ENCODE assay signal across 9 cellular contexts in genomic region chr16:31182391-31182790, GRCh38. TPM values are rescaled to one million over a fixed set of nuclear protein-coding genes. Genes with fewer than 3 reads are reported as not detected.
DNase-seq lines count a peak whose midpoint lies in the region; ATAC-seq and TF ChIP-seq lines count a peak whose summit lies in the region.
"Had no signal": no experiment of that assay in that cellular context is flagged by ENCODE, and none has a peak within 500 bp of the region (broad histone marks: within the 10 kb centered on the region; RNA-seq: fewer than 3 reads in every experiment).

No MANE protein-coding gene starts in this region.

- H3T11ph ChIP-seq in H9 (ENCODE audit: low read length), result no peak overlapping the region

- peak overlapping the region; percentile 97 to 99 for H3K4me3 Mint-ChIP-seq in H9
- peak overlapping the region; percentile 97 to 98 (median 98) for H3K4me3 Mint-ChIP-seq in T-cell

- H2BK120ac ChIP-seq in H9 (ENCODE audit: low read depth, low read length, poor library complexity, severe bottlenecking), result no peak overlapping the region

- H2BK15ac ChIP-seq in H9 (ENCODE audit: low read depth, low read length), result no peak overlapping the region

- H3K27me3 Mint-ChIP-seq in H9 (ENCODE audit: low read depth), result peaks cover 2% of the 10 kb centered on the region
- peaks cover 0 to 2% of the 10 kb centered on the region in 2 donors for H3K27me3 Mint-ChIP-seq in T-cell

- no peak overlapping the region for H3K18ac ChIP-seq in H9 (ENCODE audit: insufficient read length, low read depth, low read length)

- no peak overlapping the region for H4K5ac ChIP-seq in H9 (ENCODE audit: insufficient read length, low read depth, low read length)

- no peak overlapping the region for H2AK5ac ChIP-seq in H9 (ENCODE audit: insufficient read length, low read length)

- H3K4me1 Mint-ChIP-seq in H9 (peaks cover 31 to 42% of the 10 kb centered on the region in 2 experiments), T-cell (peaks cover 73 to 85% (median 78%) of the 10 kb centered on the region in 3 donors)

- H3K79me1 ChIP-seq in H9 (ENCODE audit: insufficient read depth, low read depth, low read length, poor library complexity, severe bottlenecking), result peaks cover 15% of the 10 kb centered on the region

- no peak for DNase-seq in H9
- DNase-seq in T-cell, result no peak
- no peak for DNase-seq in fibroblast of mammary gland (ENCODE audit: low read depth)
- no peak for DNase-seq in activated gamma-delta T cell treated with Interleukin-2 at 50 U/mL for 16 hours
- DNase-seq in occipital lobe (lab: John Stamatoyannopoulos, UW), result no peak
- DNase-seq in SW 1271 (lab: John Stamatoyannopoulos, UW), result no peak
- DNase-seq: NCI-H2081 treated with DMSO at 0.1 percent for 48 hours, retina had no signal

- H3K9me3 ChIP-seq in H9 (ENCODE audit: control insufficient read depth, low read depth, low read length), result no peaks in the 10 kb centered on the region
- no peaks in the 10 kb centered on the region for H3K9me3 ChIP-seq in skeletal muscle satellite cell (replicated peaks; ENCODE audit: low read length)

- no peak overlapping the region for H3K56ac ChIP-seq in H9 (ENCODE audit: insufficient read length, low read depth, low read length)

- peak overlapping the region; percentile 32 to 84 (median 65); a peak in 4 of 7 replicates for H3K27ac Mint-ChIP-seq in H9
- H3K27ac Mint-ChIP-seq in T-cell, result peak overlapping the region; percentile 75 to 83

- H4K8ac ChIP-seq in H9 (replicated peaks; ENCODE audit: insufficient read length, low read depth, low read length), result no peak overlapping the region

- H3K9ac ChIP-seq in H9 (ENCODE audit: extremely low read depth, insufficient read length, low read length) (peak overlapping the region; percentile 16), skeletal muscle satellite cell (ENCODE audit: low read depth, low read length) (peak overlapping the region; percentile 98)

- H4K20me1 ChIP-seq in H9 (ENCODE audit: control insufficient read depth, insufficient read depth, insufficient read length), result no peaks in the 10 kb centered on the region

- peaks cover 63% of the 10 kb centered on the region for H3K36me3 ChIP-seq in skeletal muscle satellite cell (ENCODE audit: insufficient read depth, low read length)

- no peak overlapping the region for H2BK5ac ChIP-seq in H9 (ENCODE audit: insufficient read length, low read length)

- peaks cover 9% of the 10 kb centered on the region for H3K23me2 ChIP-seq in H9 (ENCODE audit: insufficient read length, low read depth, low read length, poor library complexity, severe bottlenecking)

- ATAC-seq in T-cell (replicated peaks in 1 of 4), result no peak

- no peak overlapping the region for H4K91ac ChIP-seq in H9 (ENCODE audit: insufficient read length, low read depth, low read length)

- H2BK12ac ChIP-seq in H9 (ENCODE audit: insufficient read length, low read depth, low read length), result no peak overlapping the region

- no peak overlapping the region for H2AFZ ChIP-seq in H9 (ENCODE audit: low read length)

- H3K4me3 ChIP-seq in fibroblast of mammary gland (ENCODE audit: control insufficient read depth, low read depth, low read length) (peak overlapping the region; percentile 96), skeletal muscle satellite cell (ENCODE audit: low read length) (peak overlapping the region; percentile 93)

- H3K27me3 ChIP-seq in H9 (ENCODE audit: insufficient read depth, low read length) (no peaks in the 10 kb centered on the region), skeletal muscle satellite cell (ENCODE audit: control insufficient read depth, insufficient read depth, low read length) (no peaks in the 10 kb centered on the region)

- CTCF ChIA-PET in T-cell (lab: Charles Lee), result interaction anchor here (0.7 to 1.0 kb wide), 3 partner anchors 11 to 541 kb away, joined by 4 to 5 read pairs (median 5); no protein-coding TSS in a partner anchor

- H3K14ac ChIP-seq in H9 (ENCODE audit: insufficient read depth, low read length), result no peak overlapping the region

- peaks cover 42% of the 10 kb centered on the region for H3K79me2 ChIP-seq in H9 (ENCODE audit: insufficient read depth, low read length)

- no peak overlapping the region for H3K4ac ChIP-seq in H9 (ENCODE audit: low read depth, low read length)

- POLR2A ChIA-PET in T-cell (lab: Charles Lee), result interaction anchor here (0.5 to 2.2 kb wide), 3 partner anchors 13 to 40 kb away, joined by 3 to 8 read pairs (median 8); no protein-coding TSS in a partner anchor

- H3K9me3 Mint-ChIP-seq in H9 (peaks cover 0 to 2% of the 10 kb centered on the region in 2 experiments; a peak in 2 of 5 replicates), T-cell (no peaks in the 10 kb centered on the region)

- H3K27ac ChIP-seq in H9 (ENCODE audit: insufficient read length, low read depth, low read length), result no peak overlapping the region

- H3K4me1 ChIP-seq in H9 (ENCODE audit: insufficient read depth, low read length), result no peaks in the 10 kb centered on the region; the same call in 1 of the 2 replicates
- peaks cover 26% of the 10 kb centered on the region for H3K4me1 ChIP-seq in skeletal muscle satellite cell (ENCODE audit: control insufficient read depth, insufficient read depth, low read length)

- H3K36me3 Mint-ChIP-seq in H9 (ENCODE audit: insufficient read depth in 1 of 3, low read depth in 3 of 3) (peaks cover 64 to 67% (median 65%) of the 10 kb centered on the region in 3 experiments), T-cell (peaks cover 58% of the 10 kb centered on the region)

- peak overlapping the region; percentile 87 for H3K4me2 ChIP-seq in H9 (ENCODE audit: insufficient read depth, insufficient read length, low read length)
- H3K4me2 ChIP-seq in skeletal muscle satellite cell (ENCODE audit: low read length), result peak overlapping the region; percentile 92

- TF ChIP-seq CTCF in H9 (conservative IDR thresholded peaks at IDR 0.05), result no peak
- TF ChIP-seq CTCF in fibroblast of mammary gland (conservative IDR thresholded peaks at IDR 0.05; ENCODE audit: control insufficient read depth, insufficient read depth, low read depth, low read length), result no peak

- H2BK20ac ChIP-seq in H9 (ENCODE audit: low read depth, low read length, poor library complexity, severe bottlenecking), result no peak overlapping the region

- no peak overlapping the region for H3K23ac ChIP-seq in H9 (ENCODE audit: insufficient read length, low read depth, low read length)

- no CpG with 5 or more reads among the region's 7 CpGs for WGBS in H9 (ENCODE audit: extremely low coverage, insufficient read length, low lambda C conversion rate)

RNA-seq across cellular contexts. Expression of gene FUS, which starts 2.5 kb away (rescaled TPM):
- 953 and 1,034 TPM in 2 replicates for total RNA-seq in H9 (2021)
- total RNA-seq in T-cell, result 100 to 1,000 TPM; 410 to 963 (median 434) TPM
- total RNA-seq in skeletal muscle satellite cell (2012; rRNA removed), result 34.0 and 41.9 TPM in 2 replicates
- total RNA-seq in occipital lobe, result 50.4 TPM

RNA-seq across cellular contexts. Expression of gene PYCARD, which starts 20.2 kb away (rescaled TPM):
- total RNA-seq in H9 (2021), result 37.5 and 38.5 TPM in 2 replicates
- total RNA-seq in T-cell, result 10 to 100 TPM; 16.1 to 40.3 (median 33.4) TPM
- total RNA-seq in skeletal muscle satellite cell (2012; rRNA removed), result 51.5 and 71.2 TPM in 2 replicates
- total RNA-seq in occipital lobe, result 6.6 TPM

RNA-seq across cellular contexts. Expression of gene TRIM72, which starts 31.5 kb away (rescaled TPM):
- total RNA-seq in H9 (2021), result 1.2 and 1.3 TPM in 2 replicates
- under 1 TPM in 3 of 5 donors, not detected in 2; 0.03 to 0.09 (median 0.09) TPM for total RNA-seq in T-cell
- 1.5 and 5.9 TPM in 2 replicates for total RNA-seq in skeletal muscle satellite cell (2012; rRNA removed)
- total RNA-seq in occipital lobe, result 2.3 TPM

RNA-seq across cellular contexts. Expression of gene PRSS36, which starts 32.5 kb away (rescaled TPM):
- total RNA-seq in H9 (2021) (0.66 and 0.72 TPM in 2 replicates), T-cell (1 to 10 TPM in 4 of 5 donors, under 1 TPM in 1; 0.42 to 1.2 (median 1.1) TPM), occipital lobe (not detected)
- 0.25 and 0.66 TPM in 2 replicates for total RNA-seq in skeletal muscle satellite cell (2012; rRNA removed)

RNA-seq across cellular contexts. Expression of gene PYDC1, which starts 34.5 kb away (rescaled TPM):
- 0.70 and 2.1 TPM in 2 replicates for total RNA-seq in H9 (2021)
- not detected for total RNA-seq in T-cell
- not detected in 2 replicates for total RNA-seq in skeletal muscle satellite cell (2012; rRNA removed)
- total RNA-seq in occipital lobe, result 0.78 TPM
